ENCODE assay signal across 20 cellular contexts in genomic region chr15:79918278-79918677, GRCh38. TPM values are rescaled to one million over a fixed set of nuclear protein-coding genes. Genes with fewer than 3 reads are reported as not detected.
DNase-seq lines count a peak whose midpoint lies in the region; ATAC-seq, FAIRE-seq and TF ChIP-seq lines count a peak whose summit lies in the region.
"Had no signal": no experiment of that assay in that cellular context is flagged by ENCODE, and none has a peak within 500 bp of the region (broad histone marks: within the 10 kb centered on the region; RNA-seq: fewer than 3 reads in every experiment).

No MANE protein-coding gene starts in this region.

- POLR2A ChIA-PET in activated CD4-positive, alpha-beta T cell treated with anti-CD3 and anti-CD28 coated beads for 36 hours (lab: Charles Lee), result no interaction called here

- no peak; the same call in 1 of the 2 replicates for TF ChIP-seq POLR2A in GM12891 (IDR thresholded peaks at IDR 0.05; ENCODE audit: low read depth, low read length)
- peak; percentile 14 for TF ChIP-seq POLR2A in NB4 (IDR thresholded peaks at IDR 0.05; ENCODE audit: extremely low read depth, insufficient read length)

- peaks cover 12% of the 10 kb centered on the region for H3K36me3 ChIP-seq in osteoblast (ENCODE audit: insufficient read depth, low read length)

- no peaks in the 10 kb centered on the region for H4K20me1 ChIP-seq in osteoblast (ENCODE audit: insufficient read depth, low read length)

- H3K4me1 Mint-ChIP-seq in chondrocyte (ENCODE audit: low read depth), result peaks cover 55% of the 10 kb centered on the region
- H3K4me1 Mint-ChIP-seq in nephron progenitor cell, result peaks cover 60% of the 10 kb centered on the region
- peaks cover 16% of the 10 kb centered on the region for H3K4me1 Mint-ChIP-seq in activated CD4-positive, alpha-beta T cell treated with anti-CD3 and anti-CD28 coated beads for 36 hours

- H3K9me3 Mint-ChIP-seq in chondrocyte (ENCODE audit: low read depth) (peaks cover 33% of the 10 kb centered on the region), nephron progenitor cell (peaks cover 92% of the 10 kb centered on the region)
- H3K9me3 Mint-ChIP-seq in activated CD4-positive, alpha-beta T cell treated with anti-CD3 and anti-CD28 coated beads for 36 hours (ENCODE audit: low read depth), result peaks cover 49% of the 10 kb centered on the region

- peak overlapping the region; percentile 89 for H3K27ac Mint-ChIP-seq in chondrocyte (ENCODE audit: unreplicated experiment)
- peak overlapping the region; percentile 90 for H3K27ac Mint-ChIP-seq in nephron progenitor cell
- H3K27ac Mint-ChIP-seq in activated CD4-positive, alpha-beta T cell treated with anti-CD3 and anti-CD28 coated beads for 36 hours, result no peak overlapping the region

- H3K27me3 Mint-ChIP-seq in chondrocyte (ENCODE audit: low read depth), result no peaks in the 10 kb centered on the region
- H3K27me3 Mint-ChIP-seq in nephron progenitor cell (ENCODE audit: low read depth, poor library complexity), result peaks cover 4% of the 10 kb centered on the region
- H3K27me3 Mint-ChIP-seq in activated CD4-positive, alpha-beta T cell treated with anti-CD3 and anti-CD28 coated beads for 36 hours, result no peaks in the 10 kb centered on the region

- no peak for FAIRE-seq in GM12891 (lab: Jason Lieb, UNC)
- FAIRE-seq: H54 had no signal

- H3K79me2 ChIP-seq in osteoblast (ENCODE audit: insufficient read depth, low read length), result peaks cover 23% of the 10 kb centered on the region

- no peak for DNase-seq in GM12891 (ENCODE audit: insufficient read length, low spot score)
- peak; percentile 39 for DNase-seq in NB4 (ENCODE audit: low read depth)
- no peak for DNase-seq in chondrocyte (ENCODE audit: low spot score)
- DNase-seq in nephron progenitor cell, result peak; percentile 53
- DNase-seq in NCI-H187 treated with DMSO at 0.1 percent for 48 hours (lab: John Stamatoyannopoulos, UW), result no peak
- DNase-seq in activated CD4-positive, alpha-beta T cell treated with anti-CD3 and anti-CD28 coated beads for 36 hours, result no peak
- no peak for DNase-seq in osteoblast (ENCODE audit: insufficient read length, low spot score, missing footprints)
- DNase-seq: DMS 273 treated with DMSO at 0.1 percent for 48 hours, KBM-7, NCI-H1105 treated with DMSO at 0.1 percent for 48 hours, NCI-H1930, NCI-H2171, NCI-H774, SHP77 treated with DMSO at 0.1 percent for 48 hours had no signal

- H3K4me1 ChIP-seq in osteoblast (ENCODE audit: insufficient read depth, low read length), result peaks cover 6% of the 10 kb centered on the region

- H2AFZ ChIP-seq in osteoblast (ENCODE audit: low read length), result no peak overlapping the region

- no peak overlapping the region for H3K4me2 ChIP-seq in osteoblast (ENCODE audit: insufficient read depth, low read length)
- H3K4me2 ChIP-seq: BLaER1 treated with 17β-estradiol and CSF1 and Interleukin-3, amounts not matched to agents 10 nM and 100 nM had no signal

- H3K27me3 ChIP-seq in osteoblast (ENCODE audit: insufficient read depth, low read length), result no peaks in the 10 kb centered on the region
- H3K27me3 ChIP-seq: BLaER1 treated with 17β-estradiol and CSF1 and Interleukin-3, amounts not matched to agents 10 nM and 100 nM had no signal

- TF ChIP-seq CTCF in NB4 (IDR thresholded peaks at IDR 0.05; ENCODE audit: low read depth, low read length) (no peak), chondrocyte (IDR thresholded peaks at IDR 0.05) (no peak), nephron progenitor cell (IDR thresholded peaks at IDR 0.05) (no peak), osteoblast (IDR thresholded peaks at IDR 0.05; ENCODE audit: extremely low read depth, low read depth, low read length) (no peak)

- no peak overlapping the region for H3K4me3 ChIP-seq in NB4 (ENCODE audit: low read depth, low read length)
- H3K4me3 ChIP-seq in osteoblast (ENCODE audit: insufficient read depth, low read length), result no peak overlapping the region

- CTCF ChIA-PET in activated CD4-positive, alpha-beta T cell treated with anti-CD3 and anti-CD28 coated beads for 36 hours (lab: Charles Lee), result no interaction called here

- ATAC-seq in esophagus mucosa, result no peak
- ATAC-seq in activated CD4-positive, alpha-beta T cell treated with anti-CD3 and anti-CD28 coated beads for 36 hours, result no peak

- peaks cover 26% of the 10 kb centered on the region for H3K9me3 ChIP-seq in osteoblast (ENCODE audit: low read depth, low read length)

- H3K4me3 Mint-ChIP-seq in chondrocyte (ENCODE audit: unreplicated experiment), result no peak overlapping the region
- peak overlapping the region; percentile 58 for H3K4me3 Mint-ChIP-seq in nephron progenitor cell
- no peak overlapping the region for H3K4me3 Mint-ChIP-seq in activated CD4-positive, alpha-beta T cell treated with anti-CD3 and anti-CD28 coated beads for 36 hours

- H3K27ac ChIP-seq in osteoblast (ENCODE audit: low read depth, low read length), result no peak overlapping the region
- H3K27ac ChIP-seq: BLaER1 treated with 17β-estradiol and CSF1 and Interleukin-3, amounts not matched to agents 10 nM and 100 nM; HL-60 had no signal

- intact Hi-C loops in activated CD4-positive, alpha-beta T cell treated with anti-CD3 and anti-CD28 coated beads for 36 hours (cut with DNase I, micrococcal nuclease), result no loop called here

- H3K36me3 Mint-ChIP-seq in chondrocyte (ENCODE audit: low read depth) (peaks cover 41% of the 10 kb centered on the region), nephron progenitor cell (ENCODE audit: low read depth) (peaks cover 95% of the 10 kb centered on the region)
- peaks cover 84% of the 10 kb centered on the region for H3K36me3 Mint-ChIP-seq in activated CD4-positive, alpha-beta T cell treated with anti-CD3 and anti-CD28 coated beads for 36 hours (ENCODE audit: low read depth)

TF ChIP-seq in GM12891, 5 proteins besides CTCF, POLR2A, EP300 and RAD21:
- peak; percentile 25; the same call in 1 of the 2 replicates for TF ChIP-seq POLR2AphosphoS5 (IDR thresholded peaks at IDR 0.05; ENCODE audit: low read depth, low read length)
- no peak for TF ChIP-seq PAX5 (IDR thresholded peaks at IDR 0.05; ENCODE audit: insufficient read depth, low read length, severe bottlenecking)

RNA-seq across cellular contexts. Expression of gene MTHFS, which starts 21.5 kb away (rescaled TPM):
- 32.0 TPM for polyA plus RNA-seq in GM12891 (2012; ENCODE audit: low read depth, missing spikeins)
- 12.9 to 16.9 TPM (median 13.0 TPM) in 3 replicates for total RNA-seq in chondrocyte
- total RNA-seq in esophagus mucosa, result 16.0 TPM
- 10 to 100 TPM; 36.1 to 48.5 TPM for total RNA-seq in activated CD4-positive, alpha-beta T cell treated with anti-CD3 and anti-CD28 coated beads for 36 hours
- 15.6 and 17.0 TPM in 2 replicates for total RNA-seq in osteoblast

RNA-seq across cellular contexts. Expression of gene BCL2A1, which starts 52.7 kb away (rescaled TPM):
- polyA plus RNA-seq in GM12891 (2012; ENCODE audit: low read depth, missing spikeins), result 258 TPM
- total RNA-seq in chondrocyte, result not detected in 3 replicates
- total RNA-seq in esophagus mucosa, result not detected
- 100 to 1,000 TPM in 1 of 2 experiments, 10 to 100 TPM in 1; 82.2 to 103 TPM for total RNA-seq in activated CD4-positive, alpha-beta T cell treated with anti-CD3 and anti-CD28 coated beads for 36 hours
- total RNA-seq in osteoblast, result 0.29 TPM in 1 of 2 replicates, not detected in the other
- total RNA-seq: MCF 10A, NCI-H460 had no signal

Comparison
In these comparisons a context has a peak if more than half of its experiments do, and no peak if none do; other contexts are left out.
1. DNase-seq: peak in NB4 (single experiment) and nephron progenitor cell (single experiment); none in GM12891 (single experiment), chondrocyte (single experiment), NCI-H187 treated with DMSO at 0.1 percent for 48 hours (single experiment), activated CD4-positive, alpha-beta T cell treated with anti-CD3 and anti-CD28 coated beads for 36 hours (single experiment) and osteoblast (single experiment).
2. RNA of gene BCL2A1, which starts 52.7 kb away (total RNA-seq): 82.2 to 103 TPM in activated CD4-positive, alpha-beta T cell treated with anti-CD3 and anti-CD28 coated beads for 36 hours; not detected in esophagus mucosa (single experiment), not detected in chondrocyte and 0.29 TPM in osteoblast; every median in the first group is over 10 times any median in the second.